ENCODE assay signal across 1 cellular context in genomic region chr16:73213761-73214480, GRCh38.
TF ChIP-seq lines count a peak whose summit lies in the region.

No MANE protein-coding gene starts in this region.

TF ChIP-seq in GM23338, 12 proteins besides CTCF, POLR2A, EP300 and RAD21:
- no peak for TF ChIP-seq ZNF462 (CRISPR knock-in tag; IDR thresholded peaks at IDR 0.05)
- TF ChIP-seq JUNB (IDR thresholded peaks at IDR 0.05; ENCODE audit: unreplicated experiment): no peak
- no peak for TF ChIP-seq STAT1 (IDR thresholded peaks at IDR 0.05; ENCODE audit: unreplicated experiment)
- TF ChIP-seq CREB1 (CRISPR knock-in tag; IDR thresholded peaks at IDR 0.05; ENCODE audit: low read depth): no peak
- TF ChIP-seq ZNF114 (CRISPR knock-in tag; IDR thresholded peaks at IDR 0.05): no peak
- TF ChIP-seq EZH2 (IDR thresholded peaks at IDR 0.05; ENCODE audit: low read depth, unreplicated experiment): no peak
- no peak for TF ChIP-seq POLR2AphosphoS5 (IDR thresholded peaks at IDR 0.05; ENCODE audit: low read depth)
- no peak for TF ChIP-seq ZNF331 (CRISPR knock-in tag; IDR thresholded peaks at IDR 0.05; ENCODE audit: low read depth)
- no peak for TF ChIP-seq EZH2phosphoT487 (IDR thresholded peaks at IDR 0.05; ENCODE audit: unreplicated experiment)
